ENCODE assay signal across 1 cellular context in the genomic region with DNA sequence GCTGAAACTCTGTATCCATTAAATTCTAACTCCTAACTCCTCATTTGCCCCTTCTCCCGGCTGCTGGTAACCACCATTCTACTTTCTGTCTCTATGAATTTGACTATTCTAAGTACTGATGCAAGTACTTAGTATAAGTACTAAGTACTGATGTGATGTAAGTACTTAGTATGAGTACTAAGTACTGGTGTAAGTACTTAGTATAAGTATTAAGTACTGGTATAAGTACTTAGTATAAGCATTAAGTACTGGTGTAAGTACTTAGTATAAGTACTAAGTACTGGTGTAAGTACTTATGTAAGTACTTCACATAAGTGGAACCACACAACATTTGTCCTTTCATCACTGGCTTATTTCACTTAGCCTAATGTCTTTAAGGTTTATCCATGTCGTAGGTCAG.
A peak's percentile ranks its signal among the peaks of the same experiment; 100 is the strongest.
TF ChIP-seq lines count a peak whose summit lies in the region.

No MANE protein-coding gene starts in this region.

TF ChIP-seq in SK-N-SH treated with all-trans-retinoic acid at 6 μM for 48 hours, 23 proteins besides CTCF, POLR2A, EP300 and RAD21 (continued from another document):
- TF ChIP-seq, protein P1, sequence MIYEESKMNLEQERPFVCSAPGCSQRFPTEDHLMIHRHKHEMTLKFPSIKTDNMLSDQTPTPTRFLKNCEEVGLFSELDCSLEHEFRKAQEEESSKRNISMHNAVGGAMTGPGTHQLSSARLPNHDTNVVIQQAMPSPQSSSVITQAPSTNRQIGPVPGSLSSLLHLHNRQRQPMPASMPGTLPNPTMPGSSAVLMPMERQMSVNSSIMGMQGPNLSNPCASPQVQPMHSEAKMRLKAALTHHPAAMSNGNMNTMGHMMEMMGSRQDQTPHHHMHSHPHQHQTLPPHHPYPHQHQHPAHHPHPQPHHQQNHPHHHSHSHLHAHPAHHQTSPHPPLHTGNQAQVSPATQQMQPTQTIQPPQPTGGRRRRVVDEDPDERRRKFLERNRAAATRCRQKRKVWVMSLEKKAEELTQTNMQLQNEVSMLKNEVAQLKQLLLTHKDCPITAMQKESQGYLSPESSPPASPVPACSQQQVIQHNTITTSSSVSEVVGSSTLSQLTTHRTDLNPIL (CRISPR knock-in tag; IDR thresholded peaks at IDR 0.05; ENCODE audit: low read depth): no peak
- TF ChIP-seq ISL1 (CRISPR knock-in tag; IDR thresholded peaks at IDR 0.05) (no peak), TOX (CRISPR knock-in tag; IDR thresholded peaks at IDR 0.05; ENCODE audit: borderline replicate concordance) (no peak), BACH2 (CRISPR knock-in tag; IDR thresholded peaks at IDR 0.05; ENCODE audit: borderline replicate concordance) (no peak), ARNTL (CRISPR knock-in tag; IDR thresholded peaks at IDR 0.05; ENCODE audit: borderline replicate concordance, low read depth) (no peak), ZNF565 (CRISPR knock-in tag; conservative IDR thresholded peaks at IDR 0.05; ENCODE audit: low read depth) (peak; percentile 91), ZFP3 (CRISPR knock-in tag; IDR thresholded peaks at IDR 0.05) (peak; percentile 44; the same call in 1 of the 2 replicates), ZFP30 (CRISPR knock-in tag; IDR thresholded peaks at IDR 0.05) (peak; percentile 66), GLIS3 (CRISPR knock-in tag; IDR thresholded peaks at IDR 0.05) (no peak), ZNF8 (CRISPR knock-in tag; IDR thresholded peaks at IDR 0.05) (peak; percentile 43; the same call in 1 of the 2 replicates), ZNF70 (CRISPR knock-in tag; IDR thresholded peaks at IDR 0.05) (0 out of 2 replicates have a peak, but pooled peaks have one; percentile 53), TCF4 (CRISPR knock-in tag; IDR thresholded peaks at IDR 0.05; ENCODE audit: borderline replicate concordance) (no peak), CSDC2 (CRISPR knock-in tag; IDR thresholded peaks at IDR 0.05) (peak; percentile 84; the same call in 1 of the 2 replicates)
- TF ChIP-seq, protein P2, sequence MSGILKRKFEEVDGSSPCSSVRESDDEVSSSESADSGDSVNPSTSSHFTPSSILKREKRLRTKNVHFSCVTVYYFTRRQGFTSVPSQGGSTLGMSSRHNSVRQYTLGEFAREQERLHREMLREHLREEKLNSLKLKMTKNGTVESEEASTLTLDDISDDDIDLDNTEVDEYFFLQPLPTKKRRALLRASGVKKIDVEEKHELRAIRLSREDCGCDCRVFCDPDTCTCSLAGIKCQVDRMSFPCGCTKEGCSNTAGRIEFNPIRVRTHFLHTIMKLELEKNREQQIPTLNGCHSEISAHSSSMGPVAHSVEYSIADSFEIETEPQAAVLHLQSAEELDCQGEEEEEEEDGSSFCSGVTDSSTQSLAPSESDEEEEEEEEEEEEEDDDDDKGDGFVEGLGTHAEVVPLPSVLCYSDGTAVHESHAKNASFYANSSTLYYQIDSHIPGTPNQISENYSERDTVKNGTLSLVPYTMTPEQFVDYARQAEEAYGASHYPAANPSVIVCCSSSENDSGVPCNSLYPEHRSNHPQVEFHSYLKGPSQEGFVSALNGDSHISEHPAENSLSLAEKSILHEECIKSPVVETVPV (CRISPR knock-in tag; IDR thresholded peaks at IDR 0.05): no peak
